Comparison of ENCODE assay signal across 7 cellular contexts in genomic region chr4:56976878-56977320, GRCh38. TPM values are rescaled to one million over a fixed set of nuclear protein-coding genes. Genes with fewer than 3 reads are reported as not detected.
A peak's percentile ranks its signal among the peaks of the same experiment; 100 is the strongest.
DNase-seq lines count a peak whose midpoint lies in the region; ATAC-seq and TF ChIP-seq lines count a peak whose summit lies in the region.

No MANE protein-coding gene starts in this region.

- ATAC-seq in GM18502 (IDR thresholded peaks at IDR 0.05; ENCODE audit: poor library complexity, unreplicated experiment), result peak; percentile 31

- DNase-seq in HFFc6 (no peak), NCI-H1930 (lab: John Stamatoyannopoulos, UW) (peak; percentile 2), glutamatergic neuron (peak; percentile 49), progenitor cell of endocrine pancreas (ENCODE audit: low spot score, unreplicated experiment) (peak; percentile 64), posterior vena cava (ENCODE audit: low spot score) (no peak)
- peak; percentile 24 to 30 for DNase-seq in activated T-helper 1 cell treated with anti-CD3 and anti-CD28 coated beads, Interleukin-2, amount 50 U/mL, for 16 hours (ENCODE audit: low read depth in 1 of 2, low spot score in 1 of 2)

- H3K4me1 Mint-ChIP-seq in HFFc6 (ENCODE audit: low read depth) (peaks cover 34% of the 10 kb centered on the region), glutamatergic neuron (ENCODE audit: low read depth, unreplicated experiment) (peaks cover 8% of the 10 kb centered on the region), progenitor cell of endocrine pancreas (ENCODE audit: low read depth) (peaks cover 24% of the 10 kb centered on the region)

- H3K9me3 Mint-ChIP-seq in HFFc6, result peaks cover 10% of the 10 kb centered on the region
- peaks cover 9% of the 10 kb centered on the region for H3K9me3 Mint-ChIP-seq in glutamatergic neuron (ENCODE audit: unreplicated experiment)
- no peaks in the 10 kb centered on the region for H3K9me3 Mint-ChIP-seq in progenitor cell of endocrine pancreas (ENCODE audit: low read depth)

- H3K36me3 Mint-ChIP-seq in HFFc6 (ENCODE audit: low read depth) (peaks cover 45% of the 10 kb centered on the region), glutamatergic neuron (ENCODE audit: unreplicated experiment) (peaks cover 11% of the 10 kb centered on the region), progenitor cell of endocrine pancreas (ENCODE audit: insufficient read depth) (peaks cover 22% of the 10 kb centered on the region)

- peak overlapping the region; percentile 99 for H3K4me3 Mint-ChIP-seq in HFFc6
- peak overlapping the region; percentile 99 for H3K4me3 Mint-ChIP-seq in glutamatergic neuron (ENCODE audit: unreplicated experiment)
- peak overlapping the region; percentile 100 for H3K4me3 Mint-ChIP-seq in progenitor cell of endocrine pancreas (ENCODE audit: low read depth)

- TF ChIP-seq CTCF in HFFc6 (IDR thresholded peaks at IDR 0.05) (peak; percentile 36; the same call in 1 of the 2 replicates), glutamatergic neuron (IDR thresholded peaks at IDR 0.05; ENCODE audit: partially characterized antibody, unreplicated experiment) (no peak), progenitor cell of endocrine pancreas (IDR thresholded peaks at IDR 0.05; ENCODE audit: unreplicated experiment) (peak; percentile 27)

- intact Hi-C loops in posterior vena cava (cut with DNase I), result no loop called here

- H3K27ac Mint-ChIP-seq in HFFc6, result peak overlapping the region; percentile 98
- H3K27ac Mint-ChIP-seq in glutamatergic neuron (ENCODE audit: unreplicated experiment), result peak overlapping the region; percentile 93
- peak overlapping the region; percentile 100 for H3K27ac Mint-ChIP-seq in progenitor cell of endocrine pancreas

- H3K27me3 Mint-ChIP-seq in HFFc6 (ENCODE audit: insufficient read depth) (peaks cover 8% of the 10 kb centered on the region; the same call in 1 of the 2 replicates), glutamatergic neuron (ENCODE audit: unreplicated experiment) (peaks cover 6% of the 10 kb centered on the region), progenitor cell of endocrine pancreas (no peaks in the 10 kb centered on the region)

RNA-seq across cellular contexts. Expression of gene NOA1, which starts 0.5 kb away (rescaled TPM):
- total RNA-seq in HFFc6 (2021; fragmentation: NEBNext Ultra II Directional; extraction: Animal tissue kit (Norgen Biotek cat#: 25700)), result 10 to 100 TPM; 10.5 to 14.7 (median 13.8) TPM
- total RNA-seq in glutamatergic neuron (ENCODE audit: unreplicated experiment) (10.3 TPM), progenitor cell of endocrine pancreas (16.7 and 17.4 TPM in 2 replicates), posterior vena cava (10 to 100 TPM in 1 of 2 donors, 1 to 10 TPM in 1; 8.8 to 10.3 TPM)

RNA-seq across cellular contexts. Expression of gene POLR2B, which starts 1.8 kb away (rescaled TPM):
- 10 to 100 TPM; 83.5 to 90.9 (median 87.8) TPM for total RNA-seq in HFFc6 (2021; fragmentation: NEBNext Ultra II Directional; extraction: Animal tissue kit (Norgen Biotek cat#: 25700))
- 135 TPM for total RNA-seq in glutamatergic neuron (ENCODE audit: unreplicated experiment)
- 107 and 116 TPM in 2 replicates for total RNA-seq in progenitor cell of endocrine pancreas
- total RNA-seq in posterior vena cava, result 10 to 100 TPM; 60.2 to 68.4 TPM

Comparison
In these comparisons a context has a peak if more than half of its experiments do, and no peak if none do; other contexts are left out.
1. DNase-seq: peak in NCI-H1930 (2 of 2), activated T-helper 1 cell treated with anti-CD3 and anti-CD28 coated beads, Interleukin-2, amount 50 U/mL, for 16 hours (2 of 2), glutamatergic neuron (single experiment) and progenitor cell of endocrine pancreas (single experiment); none in HFFc6 (single experiment) and posterior vena cava (single experiment).
2. Peak in every context shown above with its lines, with median percentiles within 50 percentile points of each other: H3K27ac Mint-ChIP-seq and H3K4me3 Mint-ChIP-seq.